In the genomic region with DNA sequence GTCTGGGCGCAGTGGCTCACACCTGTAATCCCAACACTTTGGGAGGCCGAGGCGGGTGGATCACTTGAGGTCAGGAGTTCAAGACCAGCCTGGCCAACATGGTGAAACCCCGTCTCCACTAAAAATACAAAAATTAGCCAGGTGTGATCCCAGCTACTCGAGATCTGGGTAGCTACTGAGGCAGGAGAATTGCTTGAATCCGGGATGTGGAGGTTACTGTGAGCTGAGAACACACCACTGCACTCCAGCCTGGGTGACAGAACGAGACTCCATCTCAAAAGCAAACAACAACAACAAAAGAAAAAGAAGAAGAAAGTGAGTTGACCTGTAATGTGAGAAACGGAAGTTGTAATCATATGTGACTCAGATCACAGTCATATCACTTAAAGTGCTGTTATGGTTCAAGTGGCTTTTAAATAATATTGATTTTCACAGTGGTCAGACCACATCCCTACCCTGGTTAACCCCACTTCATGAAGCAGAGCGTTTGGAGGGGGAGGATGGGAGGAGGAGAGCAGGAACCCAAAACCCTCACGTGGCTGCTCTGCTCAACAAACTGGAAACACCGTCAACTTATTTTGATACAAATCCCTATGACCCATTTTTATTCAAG, we compare ENCODE assay signal across 11 cellular contexts. TPM values are rescaled to one million over a fixed set of nuclear protein-coding genes. Genes with fewer than 3 reads are reported as not detected.
DNase-seq lines count a peak whose midpoint lies in the region; ATAC-seq, FAIRE-seq and TF ChIP-seq lines count a peak whose summit lies in the region.
"Not testable (repeated sequence)": the region's sequence is repeated elsewhere in the genome, so short reads cannot be mapped to it uniquely, and the experiment has no call there.
"Had no signal": no experiment of that assay in that cellular context is flagged by ENCODE, and none has a peak within 500 bp of the region (broad histone marks: within the 10 kb centered on the region; RNA-seq: fewer than 3 reads in every experiment).

No MANE protein-coding gene starts in this region.

- peaks cover 14% of the 10 kb centered on the region for H3K4me1 Mint-ChIP-seq in activated CD4-positive, alpha-beta T cell treated with anti-CD3 and anti-CD28 coated beads, Interleukin-2, amount 10 ng/mL, durations not matched to agents 7 days and 5 days
- peaks cover 24% of the 10 kb centered on the region for H3K4me1 Mint-ChIP-seq in astrocyte (ENCODE audit: low read depth, unreplicated experiment)

- H3K27me3 ChIP-seq in OCI-LY3 (ENCODE audit: low read depth, low read length) (peaks cover 34% of the 10 kb centered on the region), astrocyte (ENCODE audit: insufficient read depth, low read length) (peaks cover 43% of the 10 kb centered on the region)

- peaks cover 16% of the 10 kb centered on the region for H3K4me1 ChIP-seq in OCI-LY3 (ENCODE audit: low read length)
- H3K4me1 ChIP-seq in astrocyte (ENCODE audit: insufficient read depth, low read length) = peaks cover 11% of the 10 kb centered on the region
- H3K4me1 ChIP-seq in mucosa of descending colon (ENCODE audit: low read depth) = not testable (repeated sequence)

- peak; percentile 92 for DNase-seq in Daoy (ENCODE audit: low read depth)
- DNase-seq in KBM-7 = peak; percentile 86
- DNase-seq in activated CD4-positive, alpha-beta T cell treated with anti-CD3 and anti-CD28 coated beads, Interleukin-2, amount 10 ng/mL, durations not matched to agents 7 days and 5 days = peak; percentile 71
- DNase-seq in astrocyte (ENCODE audit: low read depth) = peak; percentile 88
- DNase-seq in mucosa of descending colon = peak in 1 of 3 donors; percentile 23
- DNase-seq in stimulated activated CD8-positive, alpha-beta memory T cell treated with anti-CD3 and anti-CD28 coated beads, Interleukin-7, amount 100 ng/mL, for 24 hours (ENCODE audit: low read depth) = peak; percentile 43

- H3K4me3 Mint-ChIP-seq in activated CD4-positive, alpha-beta T cell treated with anti-CD3 and anti-CD28 coated beads, Interleukin-2, amount 10 ng/mL, durations not matched to agents 7 days and 5 days = peak overlapping the region; percentile 48
- not testable (repeated sequence) for H3K4me3 Mint-ChIP-seq in astrocyte (ENCODE audit: unreplicated experiment)

- H3K9me3 ChIP-seq in OCI-LY3 (ENCODE audit: insufficient read depth, low read length); astrocyte (ENCODE audit: insufficient read depth, low read depth, low read length); mucosa of descending colon: not testable (repeated sequence)

- not testable (repeated sequence) for H3K27ac ChIP-seq in OCI-LY3 (ENCODE audit: low read length); astrocyte (ENCODE audit: low read depth, low read length)

- not testable (repeated sequence) for H3K9me3 Mint-ChIP-seq in activated CD4-positive, alpha-beta T cell treated with anti-CD3 and anti-CD28 coated beads, Interleukin-2, amount 10 ng/mL, durations not matched to agents 7 days and 5 days; astrocyte (ENCODE audit: unreplicated experiment)

- POLR2A ChIA-PET in activated CD4-positive, alpha-beta T cell treated with anti-CD3 and anti-CD28 coated beads, Interleukin-2, amount 10 ng/mL, durations not matched to agents 7 days and 5 days (lab: Charles Lee) = not testable (repeated sequence)

- H3K36me3 ChIP-seq in OCI-LY3 (replicated peaks; ENCODE audit: low read depth, low read length); astrocyte (ENCODE audit: insufficient read depth, low read length); mucosa of descending colon (ENCODE audit: low read depth): not testable (repeated sequence)

- not testable (repeated sequence) for H2AFZ ChIP-seq in OCI-LY3 (ENCODE audit: low read depth, low read length); astrocyte (ENCODE audit: low read depth, low read length)

- H3K27ac Mint-ChIP-seq in activated CD4-positive, alpha-beta T cell treated with anti-CD3 and anti-CD28 coated beads, Interleukin-2, amount 10 ng/mL, durations not matched to agents 7 days and 5 days = peak overlapping the region; percentile 79
- peak overlapping the region; percentile 81 for H3K27ac Mint-ChIP-seq in astrocyte (ENCODE audit: unreplicated experiment)

- CTCF ChIA-PET in activated CD4-positive, alpha-beta T cell treated with anti-CD3 and anti-CD28 coated beads, Interleukin-2, amount 10 ng/mL, durations not matched to agents 7 days and 5 days (lab: Charles Lee) = interaction anchor here (1.8 kb wide), 1 partner anchor 180 kb away, joined by 5 read pairs; no protein-coding TSS in a partner anchor

- not testable (repeated sequence) for H3K9ac ChIP-seq in OCI-LY3 (ENCODE audit: low read length); astrocyte (ENCODE audit: low read length)

- not testable (repeated sequence) for H3K36me3 Mint-ChIP-seq in activated CD4-positive, alpha-beta T cell treated with anti-CD3 and anti-CD28 coated beads, Interleukin-2, amount 10 ng/mL, durations not matched to agents 7 days and 5 days (ENCODE audit: low read depth); astrocyte (ENCODE audit: low read depth, unreplicated experiment)

- 0 out of 2 replicates have a peak, but pooled peaks cover 11% of the 10 kb centered on the region for H4K20me1 ChIP-seq in OCI-LY3 (ENCODE audit: insufficient read depth, low read length)
- not testable (repeated sequence) for H4K20me1 ChIP-seq in astrocyte (ENCODE audit: insufficient read depth, low read length)

- peak overlapping the region; percentile 50 for H3K4me3 ChIP-seq in OCI-LY3 (ENCODE audit: low read length)
- not testable (repeated sequence) for H3K4me3 ChIP-seq in astrocyte (ENCODE audit: insufficient read depth, low read depth, low read length); mucosa of descending colon

- in situ Hi-C loops in KBM-7 (cut with MboI; ENCODE audit: low pct_unique_long_range_greater_than_20kb, low sequenced_read_pairs) = not testable (repeated sequence)

- peaks cover 43% of the 10 kb centered on the region for H3K27me3 Mint-ChIP-seq in activated CD4-positive, alpha-beta T cell treated with anti-CD3 and anti-CD28 coated beads, Interleukin-2, amount 10 ng/mL, durations not matched to agents 7 days and 5 days
- not testable (repeated sequence) for H3K27me3 Mint-ChIP-seq in astrocyte (ENCODE audit: low read depth, unreplicated experiment)

- FAIRE-seq in astrocyte (lab: Jason Lieb, UNC) = peak; percentile 52

- H3K4me2 ChIP-seq in OCI-LY3 (ENCODE audit: low read length) (peak overlapping the region; percentile 57), astrocyte (ENCODE audit: low read length) (peak overlapping the region; percentile 45)

- not testable (repeated sequence) for TF ChIP-seq CTCF in OCI-LY3 (IDR thresholded peaks at IDR 0.05; ENCODE audit: low read depth, low read length); astrocyte (IDR thresholded peaks at IDR 0.05; ENCODE audit: insufficient read depth, low read depth, low read length); mucosa of descending colon (IDR thresholded peaks at IDR 0.05)

- ATAC-seq in GM21619 (IDR thresholded peaks at IDR 0.05; ENCODE audit: unreplicated experiment) (peak; percentile 80), mucosa of descending colon (peak; percentile 48)

- not testable (repeated sequence) for H3K79me2 ChIP-seq in OCI-LY3 (ENCODE audit: low read length); astrocyte (ENCODE audit: insufficient read depth, low read length)

- intact Hi-C loops in mucosa of descending colon (cut with DNase I, micrococcal nuclease) = loop anchor here in 1 of 2 donors (5.0 to 10.0 kb wide), 2 partner anchors 180 to 228 kb away; no protein-coding TSS in a partner anchor

RNA-seq across cellular contexts. Expression of a gene that starts 33.2 kb away (rescaled TPM):
- not detected in 2 replicates for total RNA-seq in Daoy (2014; rRNA removed; shearing (Covaris generic))
- not detected for total RNA-seq in activated CD4-positive, alpha-beta T cell treated with anti-CD3 and anti-CD28 coated beads, Interleukin-2, amount 10 ng/mL, durations not matched to agents 7 days and 5 days
- not detected in 2 replicates for total RNA-seq in astrocyte
- total RNA-seq in mucosa of descending colon = not detected
- total RNA-seq: cardiac septum, H9, heart right ventricle had no signal

RNA-seq across cellular contexts. Expression of a gene that starts 34.1 kb away (rescaled TPM):
- total RNA-seq in Daoy (2014; rRNA removed; shearing (Covaris generic)) = not detected in 2 replicates
- total RNA-seq in activated CD4-positive, alpha-beta T cell treated with anti-CD3 and anti-CD28 coated beads, Interleukin-2, amount 10 ng/mL, durations not matched to agents 7 days and 5 days = not detected
- total RNA-seq in astrocyte = 12.6 and 15.6 TPM in 2 replicates
- total RNA-seq in mucosa of descending colon = 10 to 100 TPM in 2 of 3 donors, 1 to 10 TPM in 1; 4.9 to 96.1 (median 19.0) TPM
